In genomic region chr10:70430489-70431445, GRCh38 we compare ENCODE assay signal across 9 cellular contexts. TPM values are rescaled to one million over a fixed set of nuclear protein-coding genes. Genes with fewer than 3 reads are reported as not detected.
DNase-seq lines count a peak whose midpoint lies in the region; ATAC-seq and TF ChIP-seq lines count a peak whose summit lies in the region.
"Had no signal": no experiment of that assay in that cellular context is flagged by ENCODE, and none has a peak within 500 bp of the region (broad histone marks: within the 10 kb centered on the region; RNA-seq: fewer than 3 reads in every experiment).

No MANE protein-coding gene starts in this region.

- no peaks in the 10 kb centered on the region for H3K9me3 ChIP-seq in liver (ENCODE audit: control insufficient read depth in 4 of 4, low read length in 3 of 4)
- no peaks in the 10 kb centered on the region for H3K9me3 ChIP-seq in SK-N-SH

- H3K4me2 ChIP-seq in SK-N-SH: no peak overlapping the region

- peak in 46 of 56 donors; percentile 12 to 59 (median 36) for TF ChIP-seq CTCF in dorsolateral prefrontal cortex (IDR thresholded peaks at IDR 0.05 in 54 of 56, conservative IDR thresholded peaks at IDR 0.05 in 2 of 56; ENCODE audit: low read depth in 1 of 56, partially characterized antibody in 56 of 56)
- TF ChIP-seq CTCF in liver (IDR thresholded peaks at IDR 0.05; ENCODE audit: low read depth, low read length, missing input control): peak; percentile 24
- TF ChIP-seq CTCF in SK-N-SH (IDR thresholded peaks at IDR 0.05): no peak

- peak; percentile 58 for DNase-seq in LHCN-M2 (ENCODE audit: low read depth)
- DNase-seq in dorsolateral prefrontal cortex: peak in 1 of 10 donors; percentile 42
- DNase-seq in substantia nigra (lab: John Stamatoyannopoulos, UW): peak in 27 of 49 donors; percentile 4 to 56 (median 21)
- no peak for DNase-seq in stimulated activated CD4-positive, alpha-beta T cell treated with anti-CD3 and anti-CD28 coated beads, Interleukin-4, amount 100 ng/mL, for 4 hours
- DNase-seq in erythroblast (lab: John Stamatoyannopoulos, UW): no peak
- no peak for DNase-seq in SK-N-SH
- DNase-seq: activated gamma-delta T cell had no signal

- CTCF ChIA-PET in SK-N-SH (lab: Yijun Ruan, JAX): interaction anchor here (1.3 kb wide), 2 partner anchors 10 to 11 kb away, joined by 3 read pairs; partner anchors contain the start of gene NODAL

- ATAC-seq in GM19328 (IDR thresholded peaks at IDR 0.05; ENCODE audit: unreplicated experiment): no peak

- H4K20me1 ChIP-seq in SK-N-SH (ENCODE audit: insufficient read depth): no peaks in the 10 kb centered on the region

- H3K27me3 ChIP-seq in dorsolateral prefrontal cortex: no peaks in the 10 kb centered on the region
- no peaks in the 10 kb centered on the region for H3K27me3 ChIP-seq in liver (ENCODE audit: control insufficient read depth in 4 of 4, insufficient read depth in 4 of 4, low read length in 3 of 4)
- H3K27me3 ChIP-seq in SK-N-SH (ENCODE audit: insufficient read depth): no peaks in the 10 kb centered on the region

- WGBS in liver: 35% methylated on average over 6 of the region's 6 CpGs
- WGBS in SK-N-SH (ENCODE audit: low lambda C conversion rate): 77% methylated on average over 5 of the region's 6 CpGs

- TF ChIP-seq EP300 in SK-N-SH (IDR thresholded peaks at IDR 0.05; ENCODE audit: borderline replicate concordance in 1 of 2, low read depth in 1 of 2, low read length in 1 of 2): no peak

- H3F3A ChIP-seq in SK-N-SH (replicated peaks; ENCODE audit: insufficient read depth): no peaks in the 10 kb centered on the region

- H3K4me3 ChIP-seq in dorsolateral prefrontal cortex (no peak overlapping the region), liver (ENCODE audit: low read depth in 1 of 3, low read length in 3 of 3) (no peak overlapping the region), SK-N-SH (ENCODE audit: low read depth in 2 of 2, low read length in 1 of 2) (no peak overlapping the region)

- TF ChIP-seq RAD21 in liver (IDR thresholded peaks at IDR 0.05) (peak; percentile 73 to 74), SK-N-SH (IDR thresholded peaks at IDR 0.05; ENCODE audit: low read length) (no peak)

- TF ChIP-seq POLR2A in erythroblast (IDR thresholded peaks at IDR 0.05; ENCODE audit: low read length): no peak

- H3K9ac ChIP-seq in liver (ENCODE audit: low read depth in 1 of 2, low read length in 2 of 2) (no peak overlapping the region), SK-N-SH (no peak overlapping the region)

- H3K36me3 ChIP-seq in liver (ENCODE audit: control insufficient read depth in 4 of 4, insufficient read depth in 3 of 4, low read depth in 1 of 4, low read length in 3 of 4) (peaks cover 3 to 27% (median 18%) of the 10 kb centered on the region in 4 donors), SK-N-SH (replicated peaks in 1 of 2; ENCODE audit: control insufficient read depth in 1 of 2, insufficient read depth in 2 of 2, low read length in 1 of 2) (peaks cover 20 to 30% of the 10 kb centered on the region in 2 experiments)

- H3K4me1 ChIP-seq in liver (ENCODE audit: control insufficient read depth in 4 of 4, insufficient read depth in 4 of 4, low read length in 3 of 4) (peaks cover 2 to 16% (median 9%) of the 10 kb centered on the region in 4 donors), SK-N-SH (ENCODE audit: control insufficient read depth in 1 of 2, insufficient read depth in 2 of 2, low read depth in 1 of 2, low read length in 1 of 2) (peaks cover 0 to 7% of the 10 kb centered on the region in 2 experiments; a peak in 1 of 4 replicates)

- H3K27ac ChIP-seq in dorsolateral prefrontal cortex (peak overlapping the region in 48 of 59 donors; percentile 2 to 85 (median 60)), liver (ENCODE audit: low read depth in 1 of 2, low read length in 2 of 2) (peak overlapping the region; percentile 29 to 69), substantia nigra (ENCODE audit: low read depth, low read length, poor library complexity, severe bottlenecking) (no peak overlapping the region), SK-N-SH (ENCODE audit: low read depth in 2 of 2, low read length in 1 of 2) (no peak overlapping the region)

- no peaks in the 10 kb centered on the region for H3K9me2 ChIP-seq in SK-N-SH

- no peak overlapping the region for H2AFZ ChIP-seq in SK-N-SH (ENCODE audit: low read depth)

- POLR2A ChIA-PET in SK-N-SH (lab: Yijun Ruan, JAX): no interaction called here

- intact Hi-C loops in dorsolateral prefrontal cortex (cut with DNase I): no loop called here

- no peaks in the 10 kb centered on the region for H3K79me2 ChIP-seq in SK-N-SH (ENCODE audit: insufficient read depth)

TF ChIP-seq in liver, 16 proteins besides CTCF, POLR2A, EP300 and RAD21 (continues in another document):
- TF ChIP-seq, protein P1, sequence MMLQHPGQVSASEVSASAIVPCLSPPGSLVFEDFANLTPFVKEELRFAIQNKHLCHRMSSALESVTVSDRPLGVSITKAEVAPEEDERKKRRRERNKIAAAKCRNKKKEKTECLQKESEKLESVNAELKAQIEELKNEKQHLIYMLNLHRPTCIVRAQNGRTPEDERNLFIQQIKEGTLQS (IDR thresholded peaks at IDR 0.05): peak; percentile 78
- TF ChIP-seq EGR1 (IDR thresholded peaks at IDR 0.05; ENCODE audit: low read depth in 2 of 2): peak in 1 of 2 donors; percentile 16
- TF ChIP-seq SP1 (IDR thresholded peaks at IDR 0.05): peak; percentile 85
- TF ChIP-seq FOXA1 (IDR thresholded peaks at IDR 0.05): peak; percentile 76
- TF ChIP-seq TAF1 (conservative IDR thresholded peaks at IDR 0.05): no peak
- peak; percentile 89 for TF ChIP-seq MAX (IDR thresholded peaks at IDR 0.05)

TF ChIP-seq in SK-N-SH, 30 proteins besides CTCF, POLR2A, EP300 and RAD21 (continues in another document):
- TF ChIP-seq, protein P2, sequence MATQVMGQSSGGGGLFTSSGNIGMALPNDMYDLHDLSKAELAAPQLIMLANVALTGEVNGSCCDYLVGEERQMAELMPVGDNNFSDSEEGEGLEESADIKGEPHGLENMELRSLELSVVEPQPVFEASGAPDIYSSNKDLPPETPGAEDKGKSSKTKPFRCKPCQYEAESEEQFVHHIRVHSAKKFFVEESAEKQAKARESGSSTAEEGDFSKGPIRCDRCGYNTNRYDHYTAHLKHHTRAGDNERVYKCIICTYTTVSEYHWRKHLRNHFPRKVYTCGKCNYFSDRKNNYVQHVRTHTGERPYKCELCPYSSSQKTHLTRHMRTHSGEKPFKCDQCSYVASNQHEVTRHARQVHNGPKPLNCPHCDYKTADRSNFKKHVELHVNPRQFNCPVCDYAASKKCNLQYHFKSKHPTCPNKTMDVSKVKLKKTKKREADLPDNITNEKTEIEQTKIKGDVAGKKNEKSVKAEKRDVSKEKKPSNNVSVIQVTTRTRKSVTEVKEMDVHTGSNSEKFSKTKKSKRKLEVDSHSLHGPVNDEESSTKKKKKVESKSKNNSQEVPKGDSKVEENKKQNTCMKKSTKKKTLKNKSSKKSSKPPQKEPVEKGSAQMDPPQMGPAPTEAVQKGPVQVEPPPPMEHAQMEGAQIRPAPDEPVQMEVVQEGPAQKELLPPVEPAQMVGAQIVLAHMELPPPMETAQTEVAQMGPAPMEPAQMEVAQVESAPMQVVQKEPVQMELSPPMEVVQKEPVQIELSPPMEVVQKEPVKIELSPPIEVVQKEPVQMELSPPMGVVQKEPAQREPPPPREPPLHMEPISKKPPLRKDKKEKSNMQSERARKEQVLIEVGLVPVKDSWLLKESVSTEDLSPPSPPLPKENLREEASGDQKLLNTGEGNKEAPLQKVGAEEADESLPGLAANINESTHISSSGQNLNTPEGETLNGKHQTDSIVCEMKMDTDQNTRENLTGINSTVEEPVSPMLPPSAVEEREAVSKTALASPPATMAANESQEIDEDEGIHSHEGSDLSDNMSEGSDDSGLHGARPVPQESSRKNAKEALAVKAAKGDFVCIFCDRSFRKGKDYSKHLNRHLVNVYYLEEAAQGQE (IDR thresholded peaks at IDR 0.05; ENCODE audit: low read depth, low read length): no peak
- TF ChIP-seq, protein P3, sequence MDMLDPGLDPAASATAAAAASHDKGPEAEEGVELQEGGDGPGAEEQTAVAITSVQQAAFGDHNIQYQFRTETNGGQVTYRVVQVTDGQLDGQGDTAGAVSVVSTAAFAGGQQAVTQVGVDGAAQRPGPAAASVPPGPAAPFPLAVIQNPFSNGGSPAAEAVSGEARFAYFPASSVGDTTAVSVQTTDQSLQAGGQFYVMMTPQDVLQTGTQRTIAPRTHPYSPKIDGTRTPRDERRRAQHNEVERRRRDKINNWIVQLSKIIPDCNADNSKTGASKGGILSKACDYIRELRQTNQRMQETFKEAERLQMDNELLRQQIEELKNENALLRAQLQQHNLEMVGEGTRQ (IDR thresholded peaks at IDR 0.05; ENCODE audit: borderline replicate concordance, low read depth, low read length): no peak

RNA-seq across cellular contexts. Expression of gene NODAL, which starts 10.7 kb away (rescaled TPM):
- total RNA-seq in LHCN-M2 (2014; rRNA removed): not detected in 2 replicates
- not detected for polyA plus RNA-seq in LHCN-M2 (2012)
- 1 to 10 TPM in 2 of 120 experiments, under 1 TPM in 19, not detected in 99; 0.23 to 1.2 (median 0.43) TPM for total RNA-seq in dorsolateral prefrontal cortex
- not detected for total RNA-seq in liver
- polyA plus RNA-seq in liver: not detected
- polyA plus RNA-seq in SK-N-SH (2012; rRNA removed): not detected in 2 replicates
- polyA plus RNA-seq in SK-N-SH (2012; cell fraction: cytosol; rRNA removed): not detected in 2 replicates
- not detected in 2 replicates for polyA plus RNA-seq in SK-N-SH (2012; cell fraction: nucleus; rRNA removed)

RNA-seq across cellular contexts. Expression of gene EIF4EBP2, which starts 26.8 kb away (rescaled TPM):
- 32.8 and 42.9 TPM in 2 replicates for total RNA-seq in LHCN-M2 (2014; rRNA removed)
- polyA plus RNA-seq in LHCN-M2 (2012): 25.7 TPM
- 10 to 100 TPM; 28.6 to 91.0 (median 50.9) TPM for total RNA-seq in dorsolateral prefrontal cortex
- total RNA-seq in liver: 10 to 100 TPM; 38.3 to 70.0 TPM
- 10 to 100 TPM; 25.7 to 27.7 TPM for polyA plus RNA-seq in liver
- polyA plus RNA-seq in SK-N-SH (2012; rRNA removed): 9.9 and 12.7 TPM in 2 replicates
- polyA plus RNA-seq in SK-N-SH (2012; cell fraction: cytosol; rRNA removed): 15.5 and 15.7 TPM in 2 replicates
- polyA plus RNA-seq in SK-N-SH (2012; cell fraction: nucleus; rRNA removed): 5.9 and 9.9 TPM in 2 replicates

RNA-seq across cellular contexts. Expression of gene PALD1, which starts 47.8 kb away (rescaled TPM):
- total RNA-seq in LHCN-M2 (2014; rRNA removed): 0.38 and 0.40 TPM in 2 replicates
- 0.28 TPM for polyA plus RNA-seq in LHCN-M2 (2012)
- total RNA-seq in dorsolateral prefrontal cortex: 10 to 100 TPM in 105 of 120 experiments, 1 to 10 TPM in 15; 7.2 to 25.7 (median 13.2) TPM
- 1 to 10 TPM; 1.7 to 4.2 TPM for total RNA-seq in liver
- 1 to 10 TPM in 1 of 2 donors, under 1 TPM in 1; 0.72 to 1.1 TPM for polyA plus RNA-seq in liver
- polyA plus RNA-seq in SK-N-SH (2012; rRNA removed): 0.16 and 0.19 TPM in 2 replicates
- 0.14 and 0.35 TPM in 2 replicates for polyA plus RNA-seq in SK-N-SH (2012; cell fraction: cytosol; rRNA removed)
- 0.38 and 0.56 TPM in 2 replicates for polyA plus RNA-seq in SK-N-SH (2012; cell fraction: nucleus; rRNA removed)

RNA-seq across cellular contexts. Expression of gene LRRC20, which starts 48.3 kb away (rescaled TPM):
- 12.9 and 14.1 TPM in 2 replicates for total RNA-seq in LHCN-M2 (2014; rRNA removed)
- 10.0 TPM for polyA plus RNA-seq in LHCN-M2 (2012)
- total RNA-seq in dorsolateral prefrontal cortex: 10 to 100 TPM; 17.5 to 59.6 (median 37.2) TPM
- total RNA-seq in liver: 10 to 100 TPM in 1 of 2 donors, 1 to 10 TPM in 1; 9.3 to 13.4 TPM
- 10 to 100 TPM in 1 of 2 donors, 1 to 10 TPM in 1; 8.0 to 15.5 TPM for polyA plus RNA-seq in liver
- polyA plus RNA-seq in SK-N-SH (2012; rRNA removed): 27.7 and 28.9 TPM in 2 replicates
- 13.8 and 23.4 TPM in 2 replicates for polyA plus RNA-seq in SK-N-SH (2012; cell fraction: cytosol; rRNA removed)
- 20.3 and 23.6 TPM in 2 replicates for polyA plus RNA-seq in SK-N-SH (2012; cell fraction: nucleus; rRNA removed)

Comparison
In these comparisons a context has a peak if more than half of its experiments do, and no peak if none do; other contexts are left out.
1. DNase-seq: peak in LHCN-M2 (single experiment) and substantia nigra (27 of 49); none in stimulated activated CD4-positive, alpha-beta T cell treated with anti-CD3 and anti-CD28 coated beads, Interleukin-4, amount 100 ng/mL, for 4 hours (0 of 2), erythroblast (0 of 2) and SK-N-SH (single experiment).
2. H3K27ac ChIP-seq: peak in dorsolateral prefrontal cortex (48 of 59) and liver (2 of 2); none in substantia nigra (single experiment) and SK-N-SH (0 of 2).